In genomic region chr17:21177401-21177800, GRCh38 we compare ENCODE assay signal across 19 cellular contexts.
"Had no signal": no experiment of that assay in that cellular context is flagged by ENCODE, and none has a peak within 500 bp of the region (broad histone marks: within the 10 kb centered on the region; RNA-seq: fewer than 3 reads in every experiment).

No MANE protein-coding gene starts in this region.

- H3K36me3 ChIP-seq: colonic mucosa, uterus, WERI-Rb-1 had no signal

- H3K27ac ChIP-seq: ascending aorta, colonic mucosa, gastroesophageal sphincter, heart left ventricle, left ventricle myocardium inferior, tibial artery, uterus, WERI-Rb-1 had no signal

- H3K4me1 Mint-ChIP-seq: activated naive CD4-positive, alpha-beta T cell treated with anti-CD3 and anti-CD28 coated beads, Interleukin-2, amount 50 U/mL, for 24 hours; central memory CD8-positive, alpha-beta T cell; nephron progenitor cell had no signal

- H3K9me3 ChIP-seq: ascending aorta, colonic mucosa, gastroesophageal sphincter, heart left ventricle, left ventricle myocardium inferior, tibial artery, uterus had no signal

- H3K4me3 ChIP-seq: ascending aorta, colonic mucosa, gastroesophageal sphincter, heart left ventricle, left ventricle myocardium inferior, tibial artery, uterus had no signal

- H3K27ac Mint-ChIP-seq: activated naive CD4-positive, alpha-beta T cell treated with anti-CD3 and anti-CD28 coated beads, Interleukin-2, amount 50 U/mL, for 24 hours; nephron progenitor cell had no signal

- ATAC-seq: activated T-cell treated with anti-CD3 and anti-CD28 coated beads, Interleukin-2, amount 50 U/mL, for 4 hours; gastroesophageal sphincter; heart left ventricle had no signal

- H3K27me3 Mint-ChIP-seq: activated naive CD4-positive, alpha-beta T cell treated with anti-CD3 and anti-CD28 coated beads, Interleukin-2, amount 50 U/mL, for 24 hours; central memory CD8-positive, alpha-beta T cell had no signal

- H3K27me3 ChIP-seq: ascending aorta, colonic mucosa, gastroesophageal sphincter, heart left ventricle, tibial artery, uterus had no signal

- H3K4me1 ChIP-seq: colonic mucosa, gastroesophageal sphincter, uterus had no signal

- DNase-seq: activated CD4-positive, alpha-beta T cell treated with anti-CD3 and anti-CD28 coated beads, Interleukin-2, amount 50 U/mL, for 48 hours; activated gamma-delta T cell; activated T-cell treated with anti-CD3 and anti-CD28 coated beads, Interleukin-2, amount 50 U/mL, for 4 hours; colonic mucosa; left ventricle myocardium inferior; mammary epithelial cell; nephron progenitor cell; nucleus accumbens; posterior cingulate gyrus; stimulated activated CD8-positive, alpha-beta memory T cell treated with anti-CD3 and anti-CD28 coated beads, Interleukin-4, amount 100 ng/mL, for 48 hours; stimulated activated naive CD4-positive, alpha-beta T cell; WERI-Rb-1 had no signal

- H3K9me3 Mint-ChIP-seq: activated naive CD4-positive, alpha-beta T cell treated with anti-CD3 and anti-CD28 coated beads, Interleukin-2, amount 50 U/mL, for 24 hours; activated T-cell treated with anti-CD3 and anti-CD28 coated beads, Interleukin-2, amount 50 U/mL, for 4 hours; central memory CD8-positive, alpha-beta T cell; nephron progenitor cell had no signal

- H3K4me3 Mint-ChIP-seq: activated naive CD4-positive, alpha-beta T cell treated with anti-CD3 and anti-CD28 coated beads, Interleukin-2, amount 50 U/mL, for 24 hours; activated T-cell treated with anti-CD3 and anti-CD28 coated beads, Interleukin-2, amount 50 U/mL, for 4 hours; central memory CD8-positive, alpha-beta T cell; nephron progenitor cell had no signal

- H3K36me3 Mint-ChIP-seq: activated naive CD4-positive, alpha-beta T cell treated with anti-CD3 and anti-CD28 coated beads, Interleukin-2, amount 50 U/mL, for 24 hours had no signal
